ENCODE assay signal across 2 cellular contexts in the genomic region with DNA sequence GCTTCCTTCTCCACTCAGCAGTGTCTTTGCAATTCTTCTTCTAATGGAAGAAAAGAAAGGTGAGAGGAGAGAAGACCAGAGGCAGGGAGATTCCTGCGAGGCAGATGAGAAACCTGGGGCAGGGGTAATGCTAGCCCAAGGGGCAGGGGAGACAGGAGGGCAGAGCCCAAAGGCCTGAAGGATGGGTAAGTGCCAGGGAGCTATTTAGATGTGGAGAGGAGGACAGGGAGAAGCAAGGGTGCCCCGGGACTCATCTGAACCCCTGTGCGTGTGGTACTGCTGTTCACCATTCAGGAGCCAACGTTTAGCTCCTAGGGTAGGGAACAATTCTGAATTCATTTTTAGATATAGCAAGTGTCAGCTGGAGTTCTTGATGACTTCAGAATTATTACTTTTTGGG.
TF ChIP-seq lines count a peak whose summit lies in the region.

No MANE protein-coding gene starts in this region.

TF ChIP-seq in IMR-90, 13 proteins besides CTCF, POLR2A, EP300 and RAD21:
- no peak for TF ChIP-seq MXI1 (IDR thresholded peaks at IDR 0.05; ENCODE audit: borderline replicate concordance, low read depth, low read length)
- TF ChIP-seq, protein P1, sequence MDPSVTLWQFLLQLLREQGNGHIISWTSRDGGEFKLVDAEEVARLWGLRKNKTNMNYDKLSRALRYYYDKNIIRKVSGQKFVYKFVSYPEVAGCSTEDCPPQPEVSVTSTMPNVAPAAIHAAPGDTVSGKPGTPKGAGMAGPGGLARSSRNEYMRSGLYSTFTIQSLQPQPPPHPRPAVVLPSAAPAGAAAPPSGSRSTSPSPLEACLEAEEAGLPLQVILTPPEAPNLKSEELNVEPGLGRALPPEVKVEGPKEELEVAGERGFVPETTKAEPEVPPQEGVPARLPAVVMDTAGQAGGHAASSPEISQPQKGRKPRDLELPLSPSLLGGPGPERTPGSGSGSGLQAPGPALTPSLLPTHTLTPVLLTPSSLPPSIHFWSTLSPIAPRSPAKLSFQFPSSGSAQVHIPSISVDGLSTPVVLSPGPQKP (IDR thresholded peaks at IDR 0.05; ENCODE audit: borderline replicate concordance, low read depth, low read length) = no peak
- no peak for TF ChIP-seq BHLHE40 (IDR thresholded peaks at IDR 0.05; ENCODE audit: low read depth, low read length)
- no peak for TF ChIP-seq NFE2L2 (IDR thresholded peaks at IDR 0.05; ENCODE audit: low read depth, low read length)

TF ChIP-seq in HepG2, 621 proteins besides CTCF, POLR2A, EP300 and RAD21:
- TF ChIP-seq NFYB (CRISPR knock-in tag; IDR thresholded peaks at IDR 0.05) = no peak
- TF ChIP-seq CBX1 (IDR thresholded peaks at IDR 0.05; ENCODE audit: low read depth) = no peak
- no peak for TF ChIP-seq AGO2 (optimal IDR thresholded peaks at IDR 0.05; ENCODE audit: low read depth, low read length)
- TF ChIP-seq ZNF205 (CRISPR knock-in tag; IDR thresholded peaks at IDR 0.05) = no peak
TF ChIP-seq in HepG2: peak in this region for 0.
